ENCODE assay signal across 8 cellular contexts in genomic region chr19:2900296-2901252, GRCh38. TPM values are rescaled to one million over a fixed set of nuclear protein-coding genes. Genes with fewer than 3 reads are reported as not detected.
DNase-seq lines count a peak whose midpoint lies in the region; ATAC-seq, FAIRE-seq and TF ChIP-seq lines count a peak whose summit lies in the region.

Gene ZNF57 (plus strand): TSS chr19:2900928. CDS start chr19:2901046, 118 bp downstream.

- no peaks in the 10 kb centered on the region for H3K27me3 Mint-ChIP-seq in dendritic cell treated with granulocyte-macrophage colony-stimulating factor and Interleukin-4, amounts not matched to agents 40 ng/mL and 50 ng/mL, for 4 days

- peak; percentile 97 for FAIRE-seq in GM19239 (lab: Jason Lieb, UNC)

- H3K9me3 Mint-ChIP-seq in dendritic cell treated with granulocyte-macrophage colony-stimulating factor and Interleukin-4, amounts not matched to agents 40 ng/mL and 50 ng/mL, for 4 days: peaks cover 13% of the 10 kb centered on the region

- intact Hi-C loops in dendritic cell treated with granulocyte-macrophage colony-stimulating factor and Interleukin-4, amounts not matched to agents 40 ng/mL and 50 ng/mL, for 4 days (cut with micrococcal nuclease): no loop called here

- H3K36me3 ChIP-seq in BE2C: no peaks in the 10 kb centered on the region

- DNase-seq in BE2C (peak; percentile 100), GM19239 (ENCODE audit: insufficient read length, low spot score) (peak; percentile 96), NCI-H69 (lab: John Stamatoyannopoulos, UW) (peak; percentile 100), left lobe of liver (ENCODE audit: low spot score) (peak; percentile 100)
- peak; percentile 98 for DNase-seq in activated CD4-positive, alpha-beta T cell treated with anti-CD3 and anti-CD28 coated beads, Interleukin-2, amount 50 U/mL, for 4 hours
- DNase-seq in stimulated activated CD4-positive, alpha-beta T cell treated with anti-CD3 and anti-CD28 coated beads, Interleukin-2, amount 100 ng/mL, for 24 hours: peak; percentile 99

- peaks cover 11% of the 10 kb centered on the region for H3K36me3 Mint-ChIP-seq in dendritic cell treated with granulocyte-macrophage colony-stimulating factor and Interleukin-4, amounts not matched to agents 40 ng/mL and 50 ng/mL, for 4 days (ENCODE audit: low read depth)

- ATAC-seq in HG03442 (IDR thresholded peaks at IDR 0.05; ENCODE audit: unreplicated experiment) (peak; percentile 89), left lobe of liver (peak; percentile 96)

- H3K27me3 ChIP-seq in BE2C: no peaks in the 10 kb centered on the region

- peaks cover 11% of the 10 kb centered on the region for H3K4me1 Mint-ChIP-seq in dendritic cell treated with granulocyte-macrophage colony-stimulating factor and Interleukin-4, amounts not matched to agents 40 ng/mL and 50 ng/mL, for 4 days (ENCODE audit: low read depth)

- H3K4me3 ChIP-seq in BE2C (ENCODE audit: low read depth, low read length): peak within 1 kb of the TSS; percentile 75

- peaks cover 3% of the 10 kb centered on the region; the same call in 1 of the 2 replicates for H3K4me1 ChIP-seq in BE2C

- no peaks in the 10 kb centered on the region for H3K9me3 ChIP-seq in BE2C

- TF ChIP-seq CTCF in BE2C (IDR thresholded peaks at IDR 0.05; ENCODE audit: low read depth, low read length): no peak

- peak within 1 kb of the TSS; percentile 92 for H3K27ac Mint-ChIP-seq in dendritic cell treated with granulocyte-macrophage colony-stimulating factor and Interleukin-4, amounts not matched to agents 40 ng/mL and 50 ng/mL, for 4 days

- H3K4me3 Mint-ChIP-seq in dendritic cell treated with granulocyte-macrophage colony-stimulating factor and Interleukin-4, amounts not matched to agents 40 ng/mL and 50 ng/mL, for 4 days: peak within 1 kb of the TSS; percentile 98

RNA-seq across cellular contexts. Expression of gene ZNF57, which starts in this region (rescaled TPM):
- 9.4 TPM for polyA plus RNA-seq in BE2C (2012; ENCODE audit: insufficient read depth, insufficient read length, low read depth)
- total RNA-seq in left lobe of liver: 1.2 TPM

Comparison
In these comparisons a context has a peak if more than half of its experiments do, and no peak if none do; other contexts are left out.
1. Peak in every context shown above with its lines: DNase-seq, ATAC-seq and H3K4me3 ChIP-seq.